In genomic region chr22:23971927-23972326, GRCh38 we compare ENCODE assay signal across 14 cellular contexts. TPM values are rescaled to one million over a fixed set of nuclear protein-coding genes. Genes with fewer than 3 reads are reported as not detected.
"Had no signal": no experiment of that assay in that cellular context is flagged by ENCODE, and none has a peak within 500 bp of the region (broad histone marks: within the 10 kb centered on the region; RNA-seq: fewer than 3 reads in every experiment).

No MANE protein-coding gene starts in this region.

RNA-seq across cellular contexts. Expression of gene DDTL, which starts 5.2 kb away (rescaled TPM):
- total RNA-seq: hepatocyte had no signal

RNA-seq across cellular contexts. Expression of gene GSTT2, which starts 8.0 kb away (rescaled TPM):
- total RNA-seq: activated CD4-positive, alpha-beta memory T cell treated with anti-CD3 and anti-CD28 coated beads for 36 hours; activated T-cell treated with anti-CD3 and anti-CD28 coated beads, Interleukin-2, amount 50 U/mL, for 72 hours; esophagus squamous epithelium; fibroblast of villous mesenchyme; hepatocyte; sigmoid colon; thoracic aorta; urinary bladder had no signal

RNA-seq across cellular contexts. Expression of gene GSTT4, which starts 33.3 kb away (rescaled TPM):
- total RNA-seq: activated CD4-positive, alpha-beta memory T cell treated with anti-CD3 and anti-CD28 coated beads for 36 hours; activated T-cell treated with anti-CD3 and anti-CD28 coated beads, Interleukin-2, amount 50 U/mL, for 72 hours; esophagus squamous epithelium; fibroblast of villous mesenchyme; glomerular endothelial cell; hepatocyte; kidney epithelial cell; left ventricle myocardium inferior; mucosa of gallbladder; ovary; sigmoid colon; spleen; thoracic aorta; urinary bladder had no signal
